In the genomic region with DNA sequence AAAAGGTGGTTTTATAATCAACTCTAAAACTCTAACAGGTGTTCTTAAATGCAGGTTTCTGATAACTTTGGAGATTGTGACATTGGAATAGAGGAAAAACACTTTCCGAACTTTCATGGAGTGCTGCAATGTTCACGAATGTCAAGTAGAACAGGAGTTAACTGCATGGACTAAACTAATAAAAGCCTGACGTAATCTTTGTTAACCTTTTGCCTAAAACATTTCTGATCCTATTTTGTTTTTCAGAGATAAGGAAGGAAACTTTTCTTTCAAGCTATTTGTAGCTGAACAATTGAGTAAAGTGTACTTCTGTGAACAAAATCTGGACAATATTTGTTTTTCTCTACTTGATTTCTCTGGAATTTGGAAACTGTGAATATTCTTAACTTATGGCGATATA, we compare ENCODE assay signal across 27 cellular contexts.
"Had no signal": no experiment of that assay in that cellular context is flagged by ENCODE, and none has a peak within 500 bp of the region (broad histone marks: within the 10 kb centered on the region; RNA-seq: fewer than 3 reads in every experiment).

No MANE protein-coding gene starts in this region.

- H3K4me3 ChIP-seq: colonic mucosa, esophagus muscularis mucosa, heart right ventricle, neural progenitor cell, prostate gland, right atrium auricular region, sigmoid colon, stomach, tibial artery, uterus had no signal

- DNase-seq: colonic mucosa; dermis blood vessel endothelial cell; effector memory CD4-positive, alpha-beta T cell; foreskin melanocyte; glutamatergic neuron; heart right ventricle; hypothalamus; immature natural killer cell; islet precursor cell; kidney glomerular epithelial cell; left colon; left ventricle myocardium superior; mammary epithelial cell; mesendoderm; midbrain; naive thymus-derived CD4-positive, alpha-beta T cell; sigmoid colon; stimulated activated CD4-positive, alpha-beta T cell treated with anti-CD3 and anti-CD28 coated beads, Interleukin-2, amount 100 ng/mL, for 24 hours; stimulated activated CD4-positive, alpha-beta T cell treated with anti-CD3 and anti-CD28 coated beads, Interleukin-4, amount 100 ng/mL, for 24 hours; stimulated activated naive CD4-positive, alpha-beta T cell treated with Interleukin-2 at 50 U/mL for 16 hours; stomach; tibial artery; uterus had no signal

- H3K36me3 ChIP-seq: colonic mucosa, esophagus muscularis mucosa, heart right ventricle, neural progenitor cell, prostate gland, right atrium auricular region, sigmoid colon, stomach, tibial artery, uterus had no signal

- H3K4me2 ChIP-seq: neural progenitor cell had no signal

- H3K9ac ChIP-seq: neural progenitor cell had no signal

- H3K27me3 ChIP-seq: colonic mucosa, esophagus muscularis mucosa, heart right ventricle, neural progenitor cell, right atrium auricular region, sigmoid colon, stomach, tibial artery, uterus had no signal

- H2AFZ ChIP-seq: neural progenitor cell had no signal

- H3K27ac ChIP-seq: colonic mucosa, esophagus muscularis mucosa, heart right ventricle, neural progenitor cell, prostate gland, right atrium auricular region, sigmoid colon, tibial artery, uterus had no signal

- H3K4me1 ChIP-seq: colonic mucosa, heart right ventricle, neural progenitor cell, prostate gland, right atrium auricular region, sigmoid colon, uterus had no signal

- H3K9me3 ChIP-seq: colonic mucosa, esophagus muscularis mucosa, prostate gland, sigmoid colon, tibial artery, uterus had no signal
